ENCODE assay signal across 8 cellular contexts in genomic region chr4:1712216-1713002, GRCh38. TPM values are rescaled to one million over a fixed set of nuclear protein-coding genes. Genes with fewer than 3 reads are reported as not detected.
DNase-seq lines count a peak whose midpoint lies in the region; ATAC-seq and TF ChIP-seq lines count a peak whose summit lies in the region.

Gene SLBP (minus strand): TSS chr4:1712319. CDS start chr4:1712188, 131 bp downstream.

- no peak for TF ChIP-seq RAD21 in Ishikawa (IDR thresholded peaks at IDR 0.05; ENCODE audit: low read depth)

- DNase-seq in DMS153 (lab: John Stamatoyannopoulos, UW) (peak; percentile 87), OCI-M2 (lab: John Stamatoyannopoulos, UW; ENCODE audit: unreplicated experiment) (peak; percentile 51), activated T-cell treated with anti-CD3 and anti-CD28 coated beads for 4 hours (peak; percentile 97), epithelial cell of esophagus (ENCODE audit: low read depth) (peak; percentile 98), mucosa of gallbladder (ENCODE audit: low spot score) (peak; percentile 97)
- DNase-seq in stimulated activated CD8-positive, alpha-beta memory T cell treated with anti-CD3 and anti-CD28 coated beads, Interleukin-4, amount 100 ng/mL, for 4 hours (ENCODE audit: low read depth in 2 of 2, low spot score in 1 of 2), result peak; percentile 95 to 97

- TF ChIP-seq CTCF in epithelial cell of esophagus (IDR thresholded peaks at IDR 0.05; ENCODE audit: insufficient read depth, low read depth, low read length, missing control alignments), result no peak

- H3K4me3 ChIP-seq in epithelial cell of esophagus (ENCODE audit: low read length), result peak within 1 kb of the TSS; percentile 88

- no peak for TF ChIP-seq EP300 in Ishikawa (IDR thresholded peaks at IDR 0.05; ENCODE audit: borderline replicate concordance)

- ATAC-seq in GM21619 (IDR thresholded peaks at IDR 0.05; ENCODE audit: unreplicated experiment), result peak; percentile 67

TF ChIP-seq in Ishikawa, 13 proteins besides CTCF, POLR2A, EP300 and RAD21:
- TF ChIP-seq EGR1 (IDR thresholded peaks at IDR 0.05) (peak; percentile 40), TCF12 (IDR thresholded peaks at IDR 0.05; ENCODE audit: low read depth) (peak; percentile 77), FOXM1 (IDR thresholded peaks at IDR 0.05; ENCODE audit: borderline replicate concordance, low read depth) (0 out of 2 replicates have a peak, but pooled peaks have one; percentile 47), CEBPB (IDR thresholded peaks at IDR 0.05) (0 out of 2 replicates have a peak, but pooled peaks have one; percentile 20), ZBTB7A (IDR thresholded peaks at IDR 0.05; ENCODE audit: low read depth) (no peak), TEAD4 (IDR thresholded peaks at IDR 0.05) (peak; percentile 27; the same call in 1 of the 2 replicates), YY1 (IDR thresholded peaks at IDR 0.05; ENCODE audit: low read depth) (no peak; the same call in 1 of the 2 replicates), USF1 (IDR thresholded peaks at IDR 0.05) (peak; percentile 53; the same call in 1 of the 2 replicates), TAF1 (IDR thresholded peaks at IDR 0.05; ENCODE audit: low read depth) (peak; percentile 82), CREB1 (IDR thresholded peaks at IDR 0.05; ENCODE audit: low read depth) (0 out of 2 replicates have a peak, but pooled peaks have one; percentile 28)
- TF ChIP-seq, protein P1, sequence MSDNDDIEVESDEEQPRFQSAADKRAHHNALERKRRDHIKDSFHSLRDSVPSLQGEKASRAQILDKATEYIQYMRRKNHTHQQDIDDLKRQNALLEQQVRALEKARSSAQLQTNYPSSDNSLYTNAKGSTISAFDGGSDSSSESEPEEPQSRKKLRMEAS (IDR thresholded peaks at IDR 0.05), result peak; percentile 99
- TF ChIP-seq, protein P2, sequence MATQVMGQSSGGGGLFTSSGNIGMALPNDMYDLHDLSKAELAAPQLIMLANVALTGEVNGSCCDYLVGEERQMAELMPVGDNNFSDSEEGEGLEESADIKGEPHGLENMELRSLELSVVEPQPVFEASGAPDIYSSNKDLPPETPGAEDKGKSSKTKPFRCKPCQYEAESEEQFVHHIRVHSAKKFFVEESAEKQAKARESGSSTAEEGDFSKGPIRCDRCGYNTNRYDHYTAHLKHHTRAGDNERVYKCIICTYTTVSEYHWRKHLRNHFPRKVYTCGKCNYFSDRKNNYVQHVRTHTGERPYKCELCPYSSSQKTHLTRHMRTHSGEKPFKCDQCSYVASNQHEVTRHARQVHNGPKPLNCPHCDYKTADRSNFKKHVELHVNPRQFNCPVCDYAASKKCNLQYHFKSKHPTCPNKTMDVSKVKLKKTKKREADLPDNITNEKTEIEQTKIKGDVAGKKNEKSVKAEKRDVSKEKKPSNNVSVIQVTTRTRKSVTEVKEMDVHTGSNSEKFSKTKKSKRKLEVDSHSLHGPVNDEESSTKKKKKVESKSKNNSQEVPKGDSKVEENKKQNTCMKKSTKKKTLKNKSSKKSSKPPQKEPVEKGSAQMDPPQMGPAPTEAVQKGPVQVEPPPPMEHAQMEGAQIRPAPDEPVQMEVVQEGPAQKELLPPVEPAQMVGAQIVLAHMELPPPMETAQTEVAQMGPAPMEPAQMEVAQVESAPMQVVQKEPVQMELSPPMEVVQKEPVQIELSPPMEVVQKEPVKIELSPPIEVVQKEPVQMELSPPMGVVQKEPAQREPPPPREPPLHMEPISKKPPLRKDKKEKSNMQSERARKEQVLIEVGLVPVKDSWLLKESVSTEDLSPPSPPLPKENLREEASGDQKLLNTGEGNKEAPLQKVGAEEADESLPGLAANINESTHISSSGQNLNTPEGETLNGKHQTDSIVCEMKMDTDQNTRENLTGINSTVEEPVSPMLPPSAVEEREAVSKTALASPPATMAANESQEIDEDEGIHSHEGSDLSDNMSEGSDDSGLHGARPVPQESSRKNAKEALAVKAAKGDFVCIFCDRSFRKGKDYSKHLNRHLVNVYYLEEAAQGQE (IDR thresholded peaks at IDR 0.05; ENCODE audit: low read depth), result no peak

RNA-seq across cellular contexts. Expression of gene SLBP, which starts in this region (rescaled TPM):
- 26.4 TPM for total RNA-seq in mucosa of gallbladder

Comparison
In these comparisons a context has a peak if more than half of its experiments do, and no peak if none do; other contexts are left out.
1. Peak in every context shown above with its lines: DNase-seq, ATAC-seq and H3K4me3 ChIP-seq.